In genomic region chr6:53503060-53503459, GRCh38 we compare ENCODE assay signal across 19 cellular contexts. TPM values are rescaled to one million over a fixed set of nuclear protein-coding genes. Genes with fewer than 3 reads are reported as not detected.
A peak's percentile ranks its signal among the peaks of the same experiment; 100 is the strongest.
DNase-seq lines count a peak whose midpoint lies in the region; ATAC-seq and TF ChIP-seq lines count a peak whose summit lies in the region.
"Had no signal": no experiment of that assay in that cellular context is flagged by ENCODE, and none has a peak within 500 bp of the region (broad histone marks: within the 10 kb centered on the region; RNA-seq: fewer than 3 reads in every experiment).

No MANE protein-coding gene starts in this region.

- no peak overlapping the region for H3K27ac ChIP-seq in HEK293 (ENCODE audit: extremely low read depth, low read depth, low read length)
- H3K27ac ChIP-seq: 22Rv1, BLaER1, C4-2B had no signal

- no peaks in the 10 kb centered on the region for H3K9me3 Mint-ChIP-seq in activated CD8-positive, alpha-beta T cell treated with anti-CD3 and anti-CD28 coated beads, Interleukin-2, amount 10 ng/mL, durations not matched to agents 7 days and 5 days (ENCODE audit: insufficient read depth)
- H3K9me3 Mint-ChIP-seq in activated CD8-positive, alpha-beta T cell treated with anti-CD3 and anti-CD28 coated beads for 36 hours: no peaks in the 10 kb centered on the region
- H3K9me3 Mint-ChIP-seq in WTC11: no peaks in the 10 kb centered on the region
- H3K9me3 Mint-ChIP-seq: CD8-positive, alpha-beta T cell; GM23338; H9; HFFc6 had no signal

- no peaks in the 10 kb centered on the region for H3K4me1 Mint-ChIP-seq in activated CD8-positive, alpha-beta T cell treated with anti-CD3 and anti-CD28 coated beads, Interleukin-2, amount 10 ng/mL, durations not matched to agents 7 days and 5 days (ENCODE audit: low read depth)
- H3K4me1 Mint-ChIP-seq in activated CD8-positive, alpha-beta T cell treated with anti-CD3 and anti-CD28 coated beads for 36 hours (ENCODE audit: low read depth): no peaks in the 10 kb centered on the region
- H3K4me1 Mint-ChIP-seq in WTC11: no peaks in the 10 kb centered on the region
- H3K4me1 Mint-ChIP-seq: B cell; CD4-positive, CD25-positive, alpha-beta regulatory T cell; GM23338; H9 had no signal

- DNase-seq in activated CD8-positive, alpha-beta T cell treated with anti-CD3 and anti-CD28 coated beads, Interleukin-2, amount 10 ng/mL, durations not matched to agents 7 days and 5 days: no peak
- no peak for DNase-seq in activated CD8-positive, alpha-beta T cell treated with anti-CD3 and anti-CD28 coated beads for 36 hours
- DNase-seq in astrocyte of the hippocampus (ENCODE audit: low read depth, low spot score): peak; percentile 28
- no peak for DNase-seq in activated naive CD4-positive, alpha-beta T cell treated with anti-CD3 and anti-CD28 coated beads, Interleukin-2, amount 50 U/mL, for 16 hours
- DNase-seq in WTC11 (ENCODE audit: low spot score): no peak
- DNase-seq: Caco-2; CD4-positive, CD25-positive, alpha-beta regulatory T cell; CD8-positive, alpha-beta T cell; DMS153; DND-41; H9; HFFc6 had no signal

- no peaks in the 10 kb centered on the region for H3K9me3 ChIP-seq in HEK293 (ENCODE audit: control insufficient read depth, insufficient read depth, low read depth, low read length)
- H3K9me3 ChIP-seq: BLaER1, Caco-2 had no signal

- H3K4me3 ChIP-seq in HEK293 (ENCODE audit: low read depth, low read length): no peak overlapping the region
- H3K4me3 ChIP-seq: BLaER1, GM23338 had no signal

- CTCF ChIA-PET in activated CD8-positive, alpha-beta T cell treated with anti-CD3 and anti-CD28 coated beads, Interleukin-2, amount 10 ng/mL, durations not matched to agents 7 days and 5 days (lab: Charles Lee): interaction anchor here (1.0 to 1.1 kb wide), 2 partner anchors 19 to 149 kb away, joined by 3 read pairs; no protein-coding TSS in a partner anchor
- CTCF ChIA-PET in activated CD8-positive, alpha-beta T cell treated with anti-CD3 and anti-CD28 coated beads for 36 hours (lab: Charles Lee): interaction anchor here (1.4 to 2.2 kb wide), 2 partner anchors 10 to 225 kb away, joined by 5 to 11 read pairs; no protein-coding TSS in a partner anchor
- CTCF ChIA-PET in HEK293 (lab: Yijun Ruan, JAX) (interaction anchor here (0.6 to 6.6 kb wide), 4 partner anchors 10 to 562 kb away, joined by 3 to 54 read pairs (median 6); no protein-coding TSS in a partner anchor), WTC11 (lab: Charles Lee) (no interaction called here)

- no peak overlapping the region for H3K4me3 Mint-ChIP-seq in activated CD8-positive, alpha-beta T cell treated with anti-CD3 and anti-CD28 coated beads, Interleukin-2, amount 10 ng/mL, durations not matched to agents 7 days and 5 days
- H3K4me3 Mint-ChIP-seq in activated CD8-positive, alpha-beta T cell treated with anti-CD3 and anti-CD28 coated beads for 36 hours: no peak overlapping the region
- H3K4me3 Mint-ChIP-seq in WTC11: no peak overlapping the region
- H3K4me3 Mint-ChIP-seq: B cell; CD4-positive, CD25-positive, alpha-beta regulatory T cell; CD8-positive, alpha-beta T cell; GM23338; H9; HFFc6 had no signal

- no peaks in the 10 kb centered on the region for H3K4me1 ChIP-seq in HEK293 (ENCODE audit: control insufficient read depth, insufficient read depth, low read length)
- H3K4me1 ChIP-seq: BLaER1, Caco-2 had no signal

- no peaks in the 10 kb centered on the region for H3K27me3 Mint-ChIP-seq in activated CD8-positive, alpha-beta T cell treated with anti-CD3 and anti-CD28 coated beads, Interleukin-2, amount 10 ng/mL, durations not matched to agents 7 days and 5 days (ENCODE audit: low read depth)
- no peaks in the 10 kb centered on the region for H3K27me3 Mint-ChIP-seq in activated CD8-positive, alpha-beta T cell treated with anti-CD3 and anti-CD28 coated beads for 36 hours
- H3K27me3 Mint-ChIP-seq in WTC11 (ENCODE audit: low read depth): no peaks in the 10 kb centered on the region
- H3K27me3 Mint-ChIP-seq: B cell; CD4-positive, CD25-positive, alpha-beta regulatory T cell had no signal

- POLR2A ChIA-PET in activated CD8-positive, alpha-beta T cell treated with anti-CD3 and anti-CD28 coated beads, Interleukin-2, amount 10 ng/mL, durations not matched to agents 7 days and 5 days (lab: Charles Lee): no interaction called here
- POLR2A ChIA-PET in activated CD8-positive, alpha-beta T cell treated with anti-CD3 and anti-CD28 coated beads for 36 hours (lab: Charles Lee): no interaction called here
- POLR2A ChIA-PET in HEK293 (lab: Yijun Ruan, JAX): no interaction called here
- POLR2A ChIA-PET in WTC11 (lab: Charles Lee): no interaction called here

- H3K36me3 ChIP-seq in HEK293 (ENCODE audit: control insufficient read depth in 2 of 2, insufficient read depth in 1 of 2, low read length in 2 of 2): peaks cover 45 to 86% of the 10 kb centered on the region in 2 experiments

- H3K36me3 Mint-ChIP-seq in activated CD8-positive, alpha-beta T cell treated with anti-CD3 and anti-CD28 coated beads, Interleukin-2, amount 10 ng/mL, durations not matched to agents 7 days and 5 days (ENCODE audit: low read depth): peaks cover 7% of the 10 kb centered on the region
- peaks cover 21% of the 10 kb centered on the region for H3K36me3 Mint-ChIP-seq in activated CD8-positive, alpha-beta T cell treated with anti-CD3 and anti-CD28 coated beads for 36 hours (ENCODE audit: low read depth)
- H3K36me3 Mint-ChIP-seq in WTC11: peaks cover 64% of the 10 kb centered on the region

- no peak for ATAC-seq in activated CD8-positive, alpha-beta T cell treated with anti-CD3 and anti-CD28 coated beads, Interleukin-2, amount 10 ng/mL, durations not matched to agents 7 days and 5 days
- no peak for ATAC-seq in activated CD8-positive, alpha-beta T cell treated with anti-CD3 and anti-CD28 coated beads for 36 hours
- no peak for ATAC-seq in WTC11
- ATAC-seq: CD8-positive, alpha-beta T cell; GM23338; HCT116 had no signal

- TF ChIP-seq CTCF in activated CD8-positive, alpha-beta T cell treated with anti-CD3 and anti-CD28 coated beads for 36 hours (IDR thresholded peaks at IDR 0.05): no peak
- TF ChIP-seq CTCF in HEK293 (tag by site-specific recombination; IDR thresholded peaks at IDR 0.05): no peak
- no peak for TF ChIP-seq CTCF in WTC11 (IDR thresholded peaks at IDR 0.05)

- intact Hi-C loops in activated CD8-positive, alpha-beta T cell treated with anti-CD3 and anti-CD28 coated beads for 36 hours (cut with micrococcal nuclease): no loop called here

- H3K27ac Mint-ChIP-seq in activated CD8-positive, alpha-beta T cell treated with anti-CD3 and anti-CD28 coated beads, Interleukin-2, amount 10 ng/mL, durations not matched to agents 7 days and 5 days: peak overlapping the region; percentile 9
- no peak overlapping the region for H3K27ac Mint-ChIP-seq in activated CD8-positive, alpha-beta T cell treated with anti-CD3 and anti-CD28 coated beads for 36 hours
- H3K27ac Mint-ChIP-seq in WTC11: no peak overlapping the region
- H3K27ac Mint-ChIP-seq: B cell; CD4-positive, CD25-positive, alpha-beta regulatory T cell; CD8-positive, alpha-beta T cell; GM23338; H9; HFFc6 had no signal

TF ChIP-seq in HEK293, 187 proteins besides CTCF, POLR2A, EP300 and RAD21:
- TF ChIP-seq ZNF521 (tag by site-specific recombination; IDR thresholded peaks at IDR 0.05) (no peak), ZNF266 (tag by site-specific recombination; IDR thresholded peaks at IDR 0.05; ENCODE audit: low read depth) (peak; percentile 38; the same call in 1 of the 2 replicates)
TF ChIP-seq in HEK293: peak in this region for 1.

TF ChIP-seq in WTC11, 78 proteins besides CTCF, POLR2A, EP300 and RAD21 (continues in another document):
- TF ChIP-seq MYBL2 (CRISPR knock-in tag; IDR thresholded peaks at IDR 0.05) (no peak), ZNF138 (CRISPR knock-in tag; conservative IDR thresholded peaks at IDR 0.05) (no peak), CBFB (CRISPR knock-in tag; IDR thresholded peaks at IDR 0.05; ENCODE audit: low read depth) (no peak), NFYB (CRISPR knock-in tag; conservative IDR thresholded peaks at IDR 0.05; ENCODE audit: low read depth) (no peak), MXD4 (CRISPR knock-in tag; IDR thresholded peaks at IDR 0.05; ENCODE audit: borderline replicate concordance) (no peak), SOX15 (CRISPR knock-in tag; IDR thresholded peaks at IDR 0.05) (no peak), ZNF219 (CRISPR knock-in tag; IDR thresholded peaks at IDR 0.05; ENCODE audit: borderline replicate concordance) (no peak), E2F1 (CRISPR knock-in tag; IDR thresholded peaks at IDR 0.05) (no peak), ESRRA (CRISPR knock-in tag; IDR thresholded peaks at IDR 0.05; ENCODE audit: borderline replicate concordance) (no peak)
- TF ChIP-seq, protein P1, sequence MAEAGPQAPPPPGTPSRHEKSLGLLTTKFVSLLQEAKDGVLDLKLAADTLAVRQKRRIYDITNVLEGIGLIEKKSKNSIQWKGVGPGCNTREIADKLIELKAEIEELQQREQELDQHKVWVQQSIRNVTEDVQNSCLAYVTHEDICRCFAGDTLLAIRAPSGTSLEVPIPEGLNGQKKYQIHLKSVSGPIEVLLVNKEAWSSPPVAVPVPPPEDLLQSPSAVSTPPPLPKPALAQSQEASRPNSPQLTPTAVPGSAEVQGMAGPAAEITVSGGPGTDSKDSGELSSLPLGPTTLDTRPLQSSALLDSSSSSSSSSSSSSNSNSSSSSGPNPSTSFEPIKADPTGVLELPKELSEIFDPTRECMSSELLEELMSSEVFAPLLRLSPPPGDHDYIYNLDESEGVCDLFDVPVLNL (CRISPR knock-in tag; IDR thresholded peaks at IDR 0.05; ENCODE audit: borderline replicate concordance, low read depth): no peak

RNA-seq across cellular contexts. Expression of gene GCLC, which starts 41.8 kb away (rescaled TPM):
- total RNA-seq in activated CD8-positive, alpha-beta T cell treated with anti-CD3 and anti-CD28 coated beads, Interleukin-2, amount 10 ng/mL, durations not matched to agents 7 days and 5 days: 10 to 100 TPM; 22.1 to 26.5 TPM
- 10 to 100 TPM; 17.0 to 18.6 TPM for total RNA-seq in activated CD8-positive, alpha-beta T cell treated with anti-CD3 and anti-CD28 coated beads for 36 hours
- 33.8 to 47.1 TPM (median 38.6 TPM) in 3 replicates for total RNA-seq in WTC11 (2021)
